In genomic region chr9:12784461-12785250, GRCh38 we compare ENCODE assay signal across 1 cellular context.
TF ChIP-seq lines count a peak whose summit lies in the region.

No MANE protein-coding gene starts in this region.

TF ChIP-seq in HepG2, 621 proteins besides CTCF, POLR2A, EP300 and RAD21 (continued from another document and continues in another):
- TF ChIP-seq, protein P1, sequence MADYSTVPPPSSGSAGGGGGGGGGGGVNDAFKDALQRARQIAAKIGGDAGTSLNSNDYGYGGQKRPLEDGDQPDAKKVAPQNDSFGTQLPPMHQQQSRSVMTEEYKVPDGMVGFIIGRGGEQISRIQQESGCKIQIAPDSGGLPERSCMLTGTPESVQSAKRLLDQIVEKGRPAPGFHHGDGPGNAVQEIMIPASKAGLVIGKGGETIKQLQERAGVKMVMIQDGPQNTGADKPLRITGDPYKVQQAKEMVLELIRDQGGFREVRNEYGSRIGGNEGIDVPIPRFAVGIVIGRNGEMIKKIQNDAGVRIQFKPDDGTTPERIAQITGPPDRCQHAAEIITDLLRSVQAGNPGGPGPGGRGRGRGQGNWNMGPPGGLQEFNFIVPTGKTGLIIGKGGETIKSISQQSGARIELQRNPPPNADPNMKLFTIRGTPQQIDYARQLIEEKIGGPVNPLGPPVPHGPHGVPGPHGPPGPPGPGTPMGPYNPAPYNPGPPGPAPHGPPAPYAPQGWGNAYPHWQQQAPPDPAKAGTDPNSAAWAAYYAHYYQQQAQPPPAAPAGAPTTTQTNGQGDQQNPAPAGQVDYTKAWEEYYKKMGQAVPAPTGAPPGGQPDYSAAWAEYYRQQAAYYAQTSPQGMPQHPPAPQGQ (CRISPR knock-in tag; IDR thresholded peaks at IDR 0.05; ENCODE audit: borderline replicate concordance): no peak
- TF ChIP-seq ISL2 (CRISPR knock-in tag; IDR thresholded peaks at IDR 0.05) (no peak; the same call in 1 of the 2 replicates), TEAD3 (CRISPR knock-in tag; optimal IDR thresholded peaks at IDR 0.05; ENCODE audit: borderline replicate concordance) (peak; percentile 59), ZNF747 (CRISPR knock-in tag; IDR thresholded peaks at IDR 0.05; ENCODE audit: borderline replicate concordance) (no peak), ZNF101 (CRISPR knock-in tag; IDR thresholded peaks at IDR 0.05; ENCODE audit: borderline replicate concordance, low read depth) (no peak), U2AF2 (IDR thresholded peaks at IDR 0.05; ENCODE audit: low read depth, low read length) (no peak), HDAC2 (CRISPR knock-in tag; IDR thresholded peaks at IDR 0.05) (peak; percentile 60; the same call in 1 of the 2 replicates), ZBTB1 (CRISPR knock-in tag; IDR thresholded peaks at IDR 0.05; ENCODE audit: borderline replicate concordance) (no peak), HES4 (CRISPR knock-in tag; IDR thresholded peaks at IDR 0.05; ENCODE audit: borderline replicate concordance) (no peak), BHLHE40 (IDR thresholded peaks at IDR 0.05; ENCODE audit: low read length) (peak; percentile 58), PBX2 (CRISPR knock-in tag; IDR thresholded peaks at IDR 0.05) (no peak), HMG20B (CRISPR knock-in tag; conservative IDR thresholded peaks at IDR 0.05) (peak; percentile 38; the same call in 1 of the 2 replicates), ZNF234 (CRISPR knock-in tag; conservative IDR thresholded peaks at IDR 0.05) (no peak), RXRB (CRISPR knock-in tag; IDR thresholded peaks at IDR 0.05; ENCODE audit: borderline replicate concordance) (peak; percentile 88), SKI (IDR thresholded peaks at IDR 0.05; ENCODE audit: partially characterized antibody) (no peak), ZNF879 (CRISPR knock-in tag; IDR thresholded peaks at IDR 0.05) (no peak), ATF2 (CRISPR knock-in tag; IDR thresholded peaks at IDR 0.05) (peak; percentile 65; the same call in 1 of the 2 replicates), ZNF598 (CRISPR knock-in tag; IDR thresholded peaks at IDR 0.05; ENCODE audit: borderline replicate concordance) (no peak), POLR2G (IDR thresholded peaks at IDR 0.05; ENCODE audit: low read depth, low read length) (no peak), MTA3 (CRISPR knock-in tag; IDR thresholded peaks at IDR 0.05) (no peak), NBN (conservative IDR thresholded peaks at IDR 0.05) (no peak), MATR3 (CRISPR knock-in tag; IDR thresholded peaks at IDR 0.05) (no peak), PRMT3 (CRISPR knock-in tag; IDR thresholded peaks at IDR 0.05; ENCODE audit: borderline replicate concordance, low read depth) (no peak)
- TF ChIP-seq, protein P2, sequence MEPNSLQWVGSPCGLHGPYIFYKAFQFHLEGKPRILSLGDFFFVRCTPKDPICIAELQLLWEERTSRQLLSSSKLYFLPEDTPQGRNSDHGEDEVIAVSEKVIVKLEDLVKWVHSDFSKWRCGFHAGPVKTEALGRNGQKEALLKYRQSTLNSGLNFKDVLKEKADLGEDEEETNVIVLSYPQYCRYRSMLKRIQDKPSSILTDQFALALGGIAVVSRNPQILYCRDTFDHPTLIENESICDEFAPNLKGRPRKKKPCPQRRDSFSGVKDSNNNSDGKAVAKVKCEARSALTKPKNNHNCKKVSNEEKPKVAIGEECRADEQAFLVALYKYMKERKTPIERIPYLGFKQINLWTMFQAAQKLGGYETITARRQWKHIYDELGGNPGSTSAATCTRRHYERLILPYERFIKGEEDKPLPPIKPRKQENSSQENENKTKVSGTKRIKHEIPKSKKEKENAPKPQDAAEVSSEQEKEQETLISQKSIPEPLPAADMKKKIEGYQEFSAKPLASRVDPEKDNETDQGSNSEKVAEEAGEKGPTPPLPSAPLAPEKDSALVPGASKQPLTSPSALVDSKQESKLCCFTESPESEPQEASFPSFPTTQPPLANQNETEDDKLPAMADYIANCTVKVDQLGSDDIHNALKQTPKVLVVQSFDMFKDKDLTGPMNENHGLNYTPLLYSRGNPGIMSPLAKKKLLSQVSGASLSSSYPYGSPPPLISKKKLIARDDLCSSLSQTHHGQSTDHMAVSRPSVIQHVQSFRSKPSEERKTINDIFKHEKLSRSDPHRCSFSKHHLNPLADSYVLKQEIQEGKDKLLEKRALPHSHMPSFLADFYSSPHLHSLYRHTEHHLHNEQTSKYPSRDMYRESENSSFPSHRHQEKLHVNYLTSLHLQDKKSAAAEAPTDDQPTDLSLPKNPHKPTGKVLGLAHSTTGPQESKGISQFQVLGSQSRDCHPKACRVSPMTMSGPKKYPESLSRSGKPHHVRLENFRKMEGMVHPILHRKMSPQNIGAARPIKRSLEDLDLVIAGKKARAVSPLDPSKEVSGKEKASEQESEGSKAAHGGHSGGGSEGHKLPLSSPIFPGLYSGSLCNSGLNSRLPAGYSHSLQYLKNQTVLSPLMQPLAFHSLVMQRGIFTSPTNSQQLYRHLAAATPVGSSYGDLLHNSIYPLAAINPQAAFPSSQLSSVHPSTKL (CRISPR knock-in tag; IDR thresholded peaks at IDR 0.05): peak; percentile 92
- TF ChIP-seq, protein P3, sequence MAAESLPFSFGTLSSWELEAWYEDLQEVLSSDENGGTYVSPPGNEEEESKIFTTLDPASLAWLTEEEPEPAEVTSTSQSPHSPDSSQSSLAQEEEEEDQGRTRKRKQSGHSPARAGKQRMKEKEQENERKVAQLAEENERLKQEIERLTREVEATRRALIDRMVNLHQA (CRISPR knock-in tag; IDR thresholded peaks at IDR 0.05): 0 out of 2 replicates have a peak, but pooled peaks have one; percentile 41
- TF ChIP-seq, protein P4, sequence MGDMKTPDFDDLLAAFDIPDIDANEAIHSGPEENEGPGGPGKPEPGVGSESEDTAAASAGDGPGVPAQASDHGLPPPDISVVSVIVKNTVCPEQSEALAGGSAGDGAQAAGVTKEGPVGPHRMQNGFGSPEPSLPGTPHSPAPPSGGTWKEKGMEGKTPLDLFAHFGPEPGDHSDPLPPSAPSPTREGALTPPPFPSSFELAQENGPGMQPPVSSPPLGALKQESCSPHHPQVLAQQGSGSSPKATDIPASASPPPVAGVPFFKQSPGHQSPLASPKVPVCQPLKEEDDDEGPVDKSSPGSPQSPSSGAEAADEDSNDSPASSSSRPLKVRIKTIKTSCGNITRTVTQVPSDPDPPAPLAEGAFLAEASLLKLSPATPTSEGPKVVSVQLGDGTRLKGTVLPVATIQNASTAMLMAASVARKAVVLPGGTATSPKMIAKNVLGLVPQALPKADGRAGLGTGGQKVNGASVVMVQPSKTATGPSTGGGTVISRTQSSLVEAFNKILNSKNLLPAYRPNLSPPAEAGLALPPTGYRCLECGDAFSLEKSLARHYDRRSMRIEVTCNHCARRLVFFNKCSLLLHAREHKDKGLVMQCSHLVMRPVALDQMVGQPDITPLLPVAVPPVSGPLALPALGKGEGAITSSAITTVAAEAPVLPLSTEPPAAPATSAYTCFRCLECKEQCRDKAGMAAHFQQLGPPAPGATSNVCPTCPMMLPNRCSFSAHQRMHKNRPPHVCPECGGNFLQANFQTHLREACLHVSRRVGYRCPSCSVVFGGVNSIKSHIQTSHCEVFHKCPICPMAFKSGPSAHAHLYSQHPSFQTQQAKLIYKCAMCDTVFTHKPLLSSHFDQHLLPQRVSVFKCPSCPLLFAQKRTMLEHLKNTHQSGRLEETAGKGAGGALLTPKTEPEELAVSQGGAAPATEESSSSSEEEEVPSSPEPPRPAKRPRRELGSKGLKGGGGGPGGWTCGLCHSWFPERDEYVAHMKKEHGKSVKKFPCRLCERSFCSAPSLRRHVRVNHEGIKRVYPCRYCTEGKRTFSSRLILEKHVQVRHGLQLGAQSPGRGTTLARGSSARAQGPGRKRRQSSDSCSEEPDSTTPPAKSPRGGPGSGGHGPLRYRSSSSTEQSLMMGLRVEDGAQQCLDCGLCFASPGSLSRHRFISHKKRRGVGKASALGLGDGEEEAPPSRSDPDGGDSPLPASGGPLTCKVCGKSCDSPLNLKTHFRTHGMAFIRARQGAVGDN (CRISPR knock-in tag; IDR thresholded peaks at IDR 0.05): no peak
- TF ChIP-seq, protein P5, sequence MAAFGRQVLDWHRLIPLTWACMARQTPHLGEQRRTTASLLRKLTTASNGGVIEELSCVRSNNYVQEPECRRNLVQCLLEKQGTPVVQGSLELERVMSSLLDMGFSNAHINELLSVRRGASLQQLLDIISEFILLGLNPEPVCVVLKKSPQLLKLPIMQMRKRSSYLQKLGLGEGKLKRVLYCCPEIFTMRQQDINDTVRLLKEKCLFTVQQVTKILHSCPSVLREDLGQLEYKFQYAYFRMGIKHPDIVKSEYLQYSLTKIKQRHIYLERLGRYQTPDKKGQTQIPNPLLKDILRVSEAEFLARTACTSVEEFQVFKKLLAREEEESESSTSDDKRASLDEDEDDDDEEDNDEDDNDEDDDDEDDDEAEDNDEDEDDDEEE (CRISPR knock-in tag; IDR thresholded peaks at IDR 0.05): no peak
- TF ChIP-seq, protein P6, sequence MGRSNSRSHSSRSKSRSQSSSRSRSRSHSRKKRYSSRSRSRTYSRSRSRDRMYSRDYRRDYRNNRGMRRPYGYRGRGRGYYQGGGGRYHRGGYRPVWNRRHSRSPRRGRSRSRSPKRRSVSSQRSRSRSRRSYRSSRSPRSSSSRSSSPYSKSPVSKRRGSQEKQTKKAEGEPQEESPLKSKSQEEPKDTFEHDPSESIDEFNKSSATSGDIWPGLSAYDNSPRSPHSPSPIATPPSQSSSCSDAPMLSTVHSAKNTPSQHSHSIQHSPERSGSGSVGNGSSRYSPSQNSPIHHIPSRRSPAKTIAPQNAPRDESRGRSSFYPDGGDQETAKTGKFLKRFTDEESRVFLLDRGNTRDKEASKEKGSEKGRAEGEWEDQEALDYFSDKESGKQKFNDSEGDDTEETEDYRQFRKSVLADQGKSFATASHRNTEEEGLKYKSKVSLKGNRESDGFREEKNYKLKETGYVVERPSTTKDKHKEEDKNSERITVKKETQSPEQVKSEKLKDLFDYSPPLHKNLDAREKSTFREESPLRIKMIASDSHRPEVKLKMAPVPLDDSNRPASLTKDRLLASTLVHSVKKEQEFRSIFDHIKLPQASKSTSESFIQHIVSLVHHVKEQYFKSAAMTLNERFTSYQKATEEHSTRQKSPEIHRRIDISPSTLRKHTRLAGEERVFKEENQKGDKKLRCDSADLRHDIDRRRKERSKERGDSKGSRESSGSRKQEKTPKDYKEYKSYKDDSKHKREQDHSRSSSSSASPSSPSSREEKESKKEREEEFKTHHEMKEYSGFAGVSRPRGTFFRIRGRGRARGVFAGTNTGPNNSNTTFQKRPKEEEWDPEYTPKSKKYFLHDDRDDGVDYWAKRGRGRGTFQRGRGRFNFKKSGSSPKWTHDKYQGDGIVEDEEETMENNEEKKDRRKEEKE (IDR thresholded peaks at IDR 0.05): no peak
- TF ChIP-seq, protein P7, sequence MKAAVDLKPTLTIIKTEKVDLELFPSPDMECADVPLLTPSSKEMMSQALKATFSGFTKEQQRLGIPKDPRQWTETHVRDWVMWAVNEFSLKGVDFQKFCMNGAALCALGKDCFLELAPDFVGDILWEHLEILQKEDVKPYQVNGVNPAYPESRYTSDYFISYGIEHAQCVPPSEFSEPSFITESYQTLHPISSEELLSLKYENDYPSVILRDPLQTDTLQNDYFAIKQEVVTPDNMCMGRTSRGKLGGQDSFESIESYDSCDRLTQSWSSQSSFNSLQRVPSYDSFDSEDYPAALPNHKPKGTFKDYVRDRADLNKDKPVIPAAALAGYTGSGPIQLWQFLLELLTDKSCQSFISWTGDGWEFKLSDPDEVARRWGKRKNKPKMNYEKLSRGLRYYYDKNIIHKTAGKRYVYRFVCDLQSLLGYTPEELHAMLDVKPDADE (CRISPR knock-in tag; IDR thresholded peaks at IDR 0.05): no peak
- TF ChIP-seq, protein P8, sequence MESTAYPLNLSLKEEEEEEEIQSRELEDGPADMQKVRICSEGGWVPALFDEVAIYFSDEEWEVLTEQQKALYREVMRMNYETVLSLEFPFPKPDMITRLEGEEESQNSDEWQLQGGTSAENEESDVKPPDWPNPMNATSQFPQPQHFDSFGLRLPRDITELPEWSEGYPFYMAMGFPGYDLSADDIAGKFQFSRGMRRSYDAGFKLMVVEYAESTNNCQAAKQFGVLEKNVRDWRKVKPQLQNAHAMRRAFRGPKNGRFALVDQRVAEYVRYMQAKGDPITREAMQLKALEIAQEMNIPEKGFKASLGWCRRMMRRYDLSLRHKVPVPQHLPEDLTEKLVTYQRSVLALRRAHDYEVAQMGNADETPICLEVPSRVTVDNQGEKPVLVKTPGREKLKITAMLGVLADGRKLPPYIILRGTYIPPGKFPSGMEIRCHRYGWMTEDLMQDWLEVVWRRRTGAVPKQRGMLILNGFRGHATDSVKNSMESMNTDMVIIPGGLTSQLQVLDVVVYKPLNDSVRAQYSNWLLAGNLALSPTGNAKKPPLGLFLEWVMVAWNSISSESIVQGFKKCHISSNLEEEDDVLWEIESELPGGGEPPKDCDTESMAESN (CRISPR knock-in tag; conservative IDR thresholded peaks at IDR 0.05): no peak
